ENCODE assay signal across 1 cellular context in the genomic region with DNA sequence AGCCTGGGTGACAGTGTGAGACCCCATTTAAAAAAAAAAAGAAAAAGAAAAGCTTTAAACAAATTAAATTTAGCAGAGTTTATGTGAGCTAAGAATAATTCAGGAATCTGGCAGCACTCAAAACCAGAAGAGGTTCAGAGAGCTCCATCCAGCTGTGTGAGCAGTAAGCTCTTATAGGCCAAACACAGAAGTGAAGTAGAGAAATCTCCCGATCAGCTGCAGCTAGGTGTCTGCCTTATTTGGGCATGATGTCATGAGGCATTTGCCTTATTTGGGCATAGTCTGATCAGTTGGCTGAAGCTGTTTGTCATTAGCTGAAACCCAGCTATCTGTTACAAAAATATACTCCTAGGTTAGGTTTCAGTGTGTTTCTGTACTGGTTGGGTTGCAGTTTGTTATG.
TF ChIP-seq lines count a peak whose summit lies in the region.

No MANE protein-coding gene starts in this region.

TF ChIP-seq in GM12878, 131 proteins besides CTCF, POLR2A, EP300 and RAD21 (continued from another document):
- TF ChIP-seq, protein P1, sequence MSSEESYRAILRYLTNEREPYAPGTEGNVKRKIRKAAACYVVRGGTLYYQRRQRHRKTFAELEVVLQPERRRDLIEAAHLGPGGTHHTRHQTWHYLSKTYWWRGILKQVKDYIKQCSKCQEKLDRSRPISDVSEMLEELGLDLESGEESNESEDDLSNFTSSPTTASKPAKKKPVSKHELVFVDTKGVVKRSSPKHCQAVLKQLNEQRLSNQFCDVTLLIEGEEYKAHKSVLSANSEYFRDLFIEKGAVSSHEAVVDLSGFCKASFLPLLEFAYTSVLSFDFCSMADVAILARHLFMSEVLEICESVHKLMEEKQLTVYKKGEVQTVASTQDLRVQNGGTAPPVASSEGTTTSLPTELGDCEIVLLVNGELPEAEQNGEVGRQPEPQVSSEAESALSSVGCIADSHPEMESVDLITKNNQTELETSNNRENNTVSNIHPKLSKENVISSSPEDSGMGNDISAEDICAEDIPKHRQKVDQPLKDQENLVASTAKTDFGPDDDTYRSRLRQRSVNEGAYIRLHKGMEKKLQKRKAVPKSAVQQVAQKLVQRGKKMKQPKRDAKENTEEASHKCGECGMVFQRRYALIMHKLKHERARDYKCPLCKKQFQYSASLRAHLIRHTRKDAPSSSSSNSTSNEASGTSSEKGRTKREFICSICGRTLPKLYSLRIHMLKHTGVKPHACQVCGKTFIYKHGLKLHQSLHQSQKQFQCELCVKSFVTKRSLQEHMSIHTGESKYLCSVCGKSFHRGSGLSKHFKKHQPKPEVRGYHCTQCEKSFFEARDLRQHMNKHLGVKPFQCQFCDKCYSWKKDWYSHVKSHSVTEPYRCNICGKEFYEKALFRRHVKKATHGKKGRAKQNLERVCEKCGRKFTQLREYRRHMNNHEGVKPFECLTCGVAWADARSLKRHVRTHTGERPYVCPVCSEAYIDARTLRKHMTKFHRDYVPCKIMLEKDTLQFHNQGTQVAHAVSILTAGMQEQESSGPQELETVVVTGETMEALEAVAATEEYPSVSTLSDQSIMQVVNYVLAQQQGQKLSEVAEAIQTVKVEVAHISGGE (CRISPR knock-in tag; IDR thresholded peaks at IDR 0.05) = no peak
- TF ChIP-seq ZSCAN29 (IDR thresholded peaks at IDR 0.05) (no peak), IKZF1 (conservative IDR thresholded peaks at IDR 0.05) (no peak), JUNB (IDR thresholded peaks at IDR 0.05) (peak; percentile 18; the same call in 1 of the 2 replicates), SMAD5 (IDR thresholded peaks at IDR 0.05; ENCODE audit: low read depth) (no peak), IRF4 (IDR thresholded peaks at IDR 0.05; ENCODE audit: low read depth, low read length) (peak; percentile 35; the same call in 1 of the 2 replicates), ZNF207 (IDR thresholded peaks at IDR 0.05; ENCODE audit: borderline replicate concordance) (no peak), PBX3 (IDR thresholded peaks at IDR 0.05; ENCODE audit: insufficient replicate concordance, low read depth, low read length) (peak; percentile 35), SRF (IDR thresholded peaks at IDR 0.05; ENCODE audit: low read depth in 2 of 2, low read length in 2 of 2) (peak; percentile 99 to 100), CREB1 (IDR thresholded peaks at IDR 0.05; ENCODE audit: low read depth) (peak; percentile 59), HDAC2 (IDR thresholded peaks at IDR 0.05) (no peak), BMI1 (IDR thresholded peaks at IDR 0.05; ENCODE audit: borderline replicate concordance) (no peak), ATF7 (IDR thresholded peaks at IDR 0.05; ENCODE audit: low read depth) (peak; percentile 80), SREBF1 (IDR thresholded peaks at IDR 0.05; ENCODE audit: low read length) (peak; percentile 59; the same call in 1 of the 2 replicates), ATF2 (IDR thresholded peaks at IDR 0.05; ENCODE audit: low read length) (peak; percentile 55), FOXM1 (IDR thresholded peaks at IDR 0.05; ENCODE audit: low read depth, low read length) (no peak; the same call in 1 of the 2 replicates)
- TF ChIP-seq, protein P2, sequence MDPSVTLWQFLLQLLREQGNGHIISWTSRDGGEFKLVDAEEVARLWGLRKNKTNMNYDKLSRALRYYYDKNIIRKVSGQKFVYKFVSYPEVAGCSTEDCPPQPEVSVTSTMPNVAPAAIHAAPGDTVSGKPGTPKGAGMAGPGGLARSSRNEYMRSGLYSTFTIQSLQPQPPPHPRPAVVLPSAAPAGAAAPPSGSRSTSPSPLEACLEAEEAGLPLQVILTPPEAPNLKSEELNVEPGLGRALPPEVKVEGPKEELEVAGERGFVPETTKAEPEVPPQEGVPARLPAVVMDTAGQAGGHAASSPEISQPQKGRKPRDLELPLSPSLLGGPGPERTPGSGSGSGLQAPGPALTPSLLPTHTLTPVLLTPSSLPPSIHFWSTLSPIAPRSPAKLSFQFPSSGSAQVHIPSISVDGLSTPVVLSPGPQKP (IDR thresholded peaks at IDR 0.05; ENCODE audit: low read depth, low read length) = peak; percentile 67
- TF ChIP-seq, protein P3, sequence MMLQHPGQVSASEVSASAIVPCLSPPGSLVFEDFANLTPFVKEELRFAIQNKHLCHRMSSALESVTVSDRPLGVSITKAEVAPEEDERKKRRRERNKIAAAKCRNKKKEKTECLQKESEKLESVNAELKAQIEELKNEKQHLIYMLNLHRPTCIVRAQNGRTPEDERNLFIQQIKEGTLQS (IDR thresholded peaks at IDR 0.05; ENCODE audit: borderline replicate concordance, extremely low read depth, low read depth, low read length) = no peak
TF ChIP-seq in GM12878: peak in this region for 16.
